In genomic region chr14:53701108-53701875, GRCh38 we compare ENCODE assay signal across 19 cellular contexts.
DNase-seq lines count a peak whose midpoint lies in the region; ATAC-seq and TF ChIP-seq lines count a peak whose summit lies in the region.
"Had no signal": no experiment of that assay in that cellular context is flagged by ENCODE, and none has a peak within 500 bp of the region (broad histone marks: within the 10 kb centered on the region; RNA-seq: fewer than 3 reads in every experiment).

No MANE protein-coding gene starts in this region.

- no peak for TF ChIP-seq POLR2A in GM18505 (IDR thresholded peaks at IDR 0.05; ENCODE audit: borderline replicate concordance, extremely low read depth, insufficient read depth, insufficient read length)

- CTCF ChIA-PET in activated CD8-positive, alpha-beta memory T cell treated with anti-CD3 and anti-CD28 coated beads, Interleukin-2, amount 10 ng/mL, durations not matched to agents 7 days and 5 days (lab: Charles Lee): no interaction called here

- peak overlapping the region in 1 of 5 donors; percentile 2 for H3K4me3 Mint-ChIP-seq in immature natural killer cell
- no peak overlapping the region for H3K4me3 Mint-ChIP-seq in activated CD8-positive, alpha-beta memory T cell treated with anti-CD3 and anti-CD28 coated beads, Interleukin-2, amount 10 ng/mL, durations not matched to agents 7 days and 5 days
- H3K4me3 Mint-ChIP-seq: CD4-positive, alpha-beta memory T cell had no signal

- DNase-seq in immature natural killer cell: peak in 2 of 3 donors; percentile 21 to 45
- DNase-seq in mesenteric fat pad (ENCODE audit: low spot score): no peak
- DNase-seq in activated CD8-positive, alpha-beta memory T cell treated with anti-CD3 and anti-CD28 coated beads, Interleukin-2, amount 10 ng/mL, durations not matched to agents 7 days and 5 days: no peak
- DNase-seq: CD4-positive, alpha-beta memory T cell; cerebellar nuclear complex; erythroblast; GF-D8; hypothalamus; MG63; NCI-H1417 treated with DMSO at 0.1 percent for 48 hours; NCI-H524; stimulated activated CD4-positive, alpha-beta T cell treated with anti-CD3 and anti-CD28 coated beads, Interleukin-1b, Interleukin-23, amount 100 ng/mL, for 48 hours; stimulated activated naive CD4-positive, alpha-beta T cell; T1000 had no signal

- H3K27me3 Mint-ChIP-seq in immature natural killer cell (ENCODE audit: low read depth in 3 of 3): peaks cover 0 to 2% (median 0%) of the 10 kb centered on the region in 3 donors
- no peaks in the 10 kb centered on the region for H3K27me3 Mint-ChIP-seq in activated CD8-positive, alpha-beta memory T cell treated with anti-CD3 and anti-CD28 coated beads, Interleukin-2, amount 10 ng/mL, durations not matched to agents 7 days and 5 days
- H3K27me3 Mint-ChIP-seq: CD4-positive, alpha-beta memory T cell had no signal

- peaks cover 1 to 21% of the 10 kb centered on the region in 2 donors for H3K4me1 Mint-ChIP-seq in immature natural killer cell
- H3K4me1 Mint-ChIP-seq in activated CD8-positive, alpha-beta memory T cell treated with anti-CD3 and anti-CD28 coated beads, Interleukin-2, amount 10 ng/mL, durations not matched to agents 7 days and 5 days: no peaks in the 10 kb centered on the region
- H3K4me1 Mint-ChIP-seq: CD4-positive, alpha-beta memory T cell had no signal

- peaks cover 0 to 3% (median 0%) of the 10 kb centered on the region in 3 donors for H3K36me3 Mint-ChIP-seq in immature natural killer cell
- H3K36me3 Mint-ChIP-seq in activated CD8-positive, alpha-beta memory T cell treated with anti-CD3 and anti-CD28 coated beads, Interleukin-2, amount 10 ng/mL, durations not matched to agents 7 days and 5 days: no peaks in the 10 kb centered on the region
- H3K36me3 Mint-ChIP-seq: activated naive CD4-positive, alpha-beta T cell treated with anti-CD3 and anti-CD28 coated beads, Interleukin-2, amount 50 U/mL, for 72 hours; CD4-positive, alpha-beta memory T cell had no signal

- peak; percentile 65 for ATAC-seq in GM18502 (IDR thresholded peaks at IDR 0.05; ENCODE audit: poor library complexity, unreplicated experiment)
- peak; percentile 69 for ATAC-seq in GM19452 (IDR thresholded peaks at IDR 0.05; ENCODE audit: unreplicated experiment)
- peak; percentile 58 for ATAC-seq in HG02798 (IDR thresholded peaks at IDR 0.05; ENCODE audit: poor library complexity, unreplicated experiment)
- no peak for ATAC-seq in GM18505 (IDR thresholded peaks at IDR 0.05; ENCODE audit: unreplicated experiment)
- no peak for ATAC-seq in activated CD8-positive, alpha-beta memory T cell treated with anti-CD3 and anti-CD28 coated beads, Interleukin-2, amount 10 ng/mL, durations not matched to agents 7 days and 5 days

- H3K9me3 Mint-ChIP-seq in immature natural killer cell: peaks cover 6 to 42% (median 12%) of the 10 kb centered on the region in 6 donors
- H3K9me3 Mint-ChIP-seq in activated CD8-positive, alpha-beta memory T cell treated with anti-CD3 and anti-CD28 coated beads, Interleukin-2, amount 10 ng/mL, durations not matched to agents 7 days and 5 days (ENCODE audit: low read depth): no peaks in the 10 kb centered on the region

- peak overlapping the region in 1 of 6 donors; percentile 76 for H3K27ac Mint-ChIP-seq in immature natural killer cell
- no peak overlapping the region for H3K27ac Mint-ChIP-seq in activated CD8-positive, alpha-beta memory T cell treated with anti-CD3 and anti-CD28 coated beads, Interleukin-2, amount 10 ng/mL, durations not matched to agents 7 days and 5 days
- H3K27ac Mint-ChIP-seq: activated naive CD4-positive, alpha-beta T cell treated with anti-CD3 and anti-CD28 coated beads, Interleukin-2, amount 50 U/mL, for 72 hours; CD4-positive, alpha-beta memory T cell had no signal

Comparison
In these comparisons a context has a peak if more than half of its experiments do, and no peak if none do; other contexts are left out.
1. ATAC-seq: peak in GM18502 (single experiment), GM19452 (single experiment) and HG02798 (single experiment); none in GM18505 (single experiment) and activated CD8-positive, alpha-beta memory T cell treated with anti-CD3 and anti-CD28 coated beads, Interleukin-2, amount 10 ng/mL, durations not matched to agents 7 days and 5 days (single experiment).
2. DNase-seq: peak in immature natural killer cell (2 of 3); none in mesenteric fat pad (single experiment) and activated CD8-positive, alpha-beta memory T cell treated with anti-CD3 and anti-CD28 coated beads, Interleukin-2, amount 10 ng/mL, durations not matched to agents 7 days and 5 days (single experiment).